In genomic region chr3:86990171-86990733, GRCh38 we compare ENCODE assay signal across 8 cellular contexts. TPM values are rescaled to one million over a fixed set of nuclear protein-coding genes. Genes with fewer than 3 reads are reported as not detected.
DNase-seq lines count a peak whose midpoint lies in the region; ATAC-seq, FAIRE-seq and TF ChIP-seq lines count a peak whose summit lies in the region.

No MANE protein-coding gene starts in this region.

- H3K36me3 ChIP-seq in mucosa of rectum (ENCODE audit: control insufficient read depth in 2 of 2, insufficient read depth in 2 of 2, low read length in 2 of 2): no peaks in the 10 kb centered on the region

- peak overlapping the region; percentile 90 for H3K4me3 ChIP-seq in AG09309 (ENCODE audit: control insufficient read depth, low read depth, low read length)
- H3K4me3 ChIP-seq in choroid plexus epithelial cell (ENCODE audit: low read depth, low read length): peak overlapping the region; percentile 94
- H3K4me3 ChIP-seq in mucosa of rectum (ENCODE audit: low read length in 2 of 2): peak overlapping the region; percentile 45 to 72

- H3K27me3 ChIP-seq in mucosa of rectum (ENCODE audit: control insufficient read depth in 2 of 2, insufficient read depth in 2 of 2, low read length in 2 of 2): peaks cover 9 to 15% of the 10 kb centered on the region in 2 donors

- no peak for FAIRE-seq in frontal cortex (lab: Jason Lieb, UNC)

- no peak for TF ChIP-seq CTCF in AG09309 (IDR thresholded peaks at IDR 0.05; ENCODE audit: control insufficient read depth, insufficient read depth, low read depth, low read length, missing control alignments)
- no peak for TF ChIP-seq CTCF in choroid plexus epithelial cell (conservative IDR thresholded peaks at IDR 0.05; ENCODE audit: low read depth, low read length)

- ATAC-seq in HG02885 (IDR thresholded peaks at IDR 0.05; ENCODE audit: poor library complexity, unreplicated experiment): peak; percentile 28

- H3K4me1 ChIP-seq in mucosa of rectum (ENCODE audit: control insufficient read depth in 2 of 2, insufficient read depth in 2 of 2, low read length in 2 of 2): peaks cover 3 to 4% of the 10 kb centered on the region in 2 donors

- H3K9me3 ChIP-seq in mucosa of rectum (ENCODE audit: control insufficient read depth in 2 of 2, low read length in 2 of 2): no peaks in the 10 kb centered on the region

- peak overlapping the region; percentile 57 to 60 for H3K9ac ChIP-seq in mucosa of rectum (ENCODE audit: low read depth in 1 of 2, low read length in 2 of 2)

- peak overlapping the region; percentile 19 to 67 for H3K27ac ChIP-seq in mucosa of rectum (ENCODE audit: low read depth in 2 of 2, low read length in 2 of 2)

- DNase-seq in AG09309 (ENCODE audit: low read depth) (no peak), choroid plexus epithelial cell (ENCODE audit: low read depth) (peak; percentile 42), DMS153 treated with DMSO at 0.1 percent for 48 hours (lab: John Stamatoyannopoulos, UW; ENCODE audit: unreplicated experiment) (no peak), occipital lobe (lab: John Stamatoyannopoulos, UW) (no peak), frontal cortex (ENCODE audit: low spot score in 2 of 2) (no peak)
- no peak for DNase-seq in stimulated activated naive CD4-positive, alpha-beta T cell (lab: John Stamatoyannopoulos, UW)

RNA-seq across cellular contexts. Expression of gene VGLL3, which starts 0.7 kb away (rescaled TPM):
- total RNA-seq in occipital lobe: 1.7 TPM
- 1.2 TPM for total RNA-seq in frontal cortex
